Comparison of ENCODE assay signal across 2 cellular contexts in genomic region chr18:50928551-50928950, GRCh38.
A peak's percentile ranks its signal among the peaks of the same experiment; 100 is the strongest.
TF ChIP-seq lines count a peak whose summit lies in the region.

No MANE protein-coding gene starts in this region.

TF ChIP-seq in IMR-90, 13 proteins besides CTCF, POLR2A, EP300 and RAD21:
- TF ChIP-seq RFX5 (IDR thresholded peaks at IDR 0.05; ENCODE audit: low read depth, low read length) (no peak), RCOR1 (IDR thresholded peaks at IDR 0.05; ENCODE audit: insufficient replicate concordance, low read length) (no peak), ELK1 (IDR thresholded peaks at IDR 0.05; ENCODE audit: borderline replicate concordance, low read depth, low read length) (no peak), NFE2L2 (IDR thresholded peaks at IDR 0.05; ENCODE audit: low read depth, low read length) (no peak), FOS (IDR thresholded peaks at IDR 0.05; ENCODE audit: low read depth, low read length) (no peak), MXI1 (IDR thresholded peaks at IDR 0.05; ENCODE audit: borderline replicate concordance, low read depth, low read length) (no peak), USF2 (IDR thresholded peaks at IDR 0.05; ENCODE audit: low read depth, low read length) (no peak), MAZ (IDR thresholded peaks at IDR 0.05; ENCODE audit: borderline replicate concordance, low read depth, low read length) (no peak), CEBPB (IDR thresholded peaks at IDR 0.05; ENCODE audit: low read depth, low read length) (no peak), SMC3 (IDR thresholded peaks at IDR 0.05; ENCODE audit: low read depth, low read length) (no peak), MAFK (IDR thresholded peaks at IDR 0.05; ENCODE audit: low read depth, low read length) (no peak)

TF ChIP-seq in K562, 482 proteins besides CTCF, POLR2A, EP300 and RAD21:
- TF ChIP-seq ZBTB11 (CRISPR knock-in tag; IDR thresholded peaks at IDR 0.05): no peak
- TF ChIP-seq JUND (IDR thresholded peaks at IDR 0.05; ENCODE audit: borderline replicate concordance, low read depth, low read length): peak; percentile 39; the same call in 1 of the 2 replicates
- TF ChIP-seq JUND (tag; IDR thresholded peaks at IDR 0.05; ENCODE audit: borderline replicate concordance, low read depth, low read length): peak; percentile 17; the same call in 1 of the 3 replicates
